ENCODE assay signal across 2 cellular contexts in the genomic region with DNA sequence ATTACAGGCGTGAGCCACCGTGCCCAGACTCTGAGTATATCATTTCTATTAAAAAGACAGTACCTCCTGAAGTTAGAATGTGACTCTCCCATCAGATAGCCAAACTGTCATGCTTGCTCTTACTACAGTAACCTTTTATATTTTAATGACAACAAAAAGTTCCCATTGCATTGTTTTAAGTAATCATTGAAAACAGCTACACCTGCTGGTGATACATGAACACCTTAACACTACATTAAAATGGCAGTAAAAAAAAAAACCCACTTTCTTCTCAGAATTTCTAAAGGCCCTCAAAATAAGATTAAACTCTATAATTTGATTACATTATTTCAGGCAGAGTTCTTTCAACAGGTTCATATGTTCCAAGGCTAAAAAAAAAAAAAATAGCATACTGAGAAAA.
TF ChIP-seq lines count a peak whose summit lies in the region.

No MANE protein-coding gene starts in this region.

TF ChIP-seq in liver, 16 proteins besides CTCF, POLR2A, EP300 and RAD21 (continued from another document):
- TF ChIP-seq, protein P1, sequence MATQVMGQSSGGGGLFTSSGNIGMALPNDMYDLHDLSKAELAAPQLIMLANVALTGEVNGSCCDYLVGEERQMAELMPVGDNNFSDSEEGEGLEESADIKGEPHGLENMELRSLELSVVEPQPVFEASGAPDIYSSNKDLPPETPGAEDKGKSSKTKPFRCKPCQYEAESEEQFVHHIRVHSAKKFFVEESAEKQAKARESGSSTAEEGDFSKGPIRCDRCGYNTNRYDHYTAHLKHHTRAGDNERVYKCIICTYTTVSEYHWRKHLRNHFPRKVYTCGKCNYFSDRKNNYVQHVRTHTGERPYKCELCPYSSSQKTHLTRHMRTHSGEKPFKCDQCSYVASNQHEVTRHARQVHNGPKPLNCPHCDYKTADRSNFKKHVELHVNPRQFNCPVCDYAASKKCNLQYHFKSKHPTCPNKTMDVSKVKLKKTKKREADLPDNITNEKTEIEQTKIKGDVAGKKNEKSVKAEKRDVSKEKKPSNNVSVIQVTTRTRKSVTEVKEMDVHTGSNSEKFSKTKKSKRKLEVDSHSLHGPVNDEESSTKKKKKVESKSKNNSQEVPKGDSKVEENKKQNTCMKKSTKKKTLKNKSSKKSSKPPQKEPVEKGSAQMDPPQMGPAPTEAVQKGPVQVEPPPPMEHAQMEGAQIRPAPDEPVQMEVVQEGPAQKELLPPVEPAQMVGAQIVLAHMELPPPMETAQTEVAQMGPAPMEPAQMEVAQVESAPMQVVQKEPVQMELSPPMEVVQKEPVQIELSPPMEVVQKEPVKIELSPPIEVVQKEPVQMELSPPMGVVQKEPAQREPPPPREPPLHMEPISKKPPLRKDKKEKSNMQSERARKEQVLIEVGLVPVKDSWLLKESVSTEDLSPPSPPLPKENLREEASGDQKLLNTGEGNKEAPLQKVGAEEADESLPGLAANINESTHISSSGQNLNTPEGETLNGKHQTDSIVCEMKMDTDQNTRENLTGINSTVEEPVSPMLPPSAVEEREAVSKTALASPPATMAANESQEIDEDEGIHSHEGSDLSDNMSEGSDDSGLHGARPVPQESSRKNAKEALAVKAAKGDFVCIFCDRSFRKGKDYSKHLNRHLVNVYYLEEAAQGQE (IDR thresholded peaks at IDR 0.05), result no peak
- TF ChIP-seq EGR1 (IDR thresholded peaks at IDR 0.05; ENCODE audit: low read depth in 2 of 2), result no peak
- no peak for TF ChIP-seq ZBTB33 (IDR thresholded peaks at IDR 0.05)
- TF ChIP-seq FOXA1 (IDR thresholded peaks at IDR 0.05), result no peak
- no peak for TF ChIP-seq ATF3 (IDR thresholded peaks at IDR 0.05)
- TF ChIP-seq NR2F2 (IDR thresholded peaks at IDR 0.05), result no peak
- TF ChIP-seq JUND (IDR thresholded peaks at IDR 0.05), result no peak
- TF ChIP-seq RXRA (IDR thresholded peaks at IDR 0.05), result no peak
- TF ChIP-seq YY1 (IDR thresholded peaks at IDR 0.05), result no peak
- no peak for TF ChIP-seq HNF4A (conservative IDR thresholded peaks at IDR 0.05)
- TF ChIP-seq FOXA2 (IDR thresholded peaks at IDR 0.05), result no peak

TF ChIP-seq in HepG2, 621 proteins besides CTCF, POLR2A, EP300 and RAD21 (continued from another document):
- TF ChIP-seq TRAFD1 (CRISPR knock-in tag; IDR thresholded peaks at IDR 0.05; ENCODE audit: borderline replicate concordance) (no peak), TEF (CRISPR knock-in tag; IDR thresholded peaks at IDR 0.05) (no peak), LBX2 (CRISPR knock-in tag; IDR thresholded peaks at IDR 0.05; ENCODE audit: borderline replicate concordance) (no peak), ZNF20 (CRISPR knock-in tag; IDR thresholded peaks at IDR 0.05) (no peak), ZXDC (CRISPR knock-in tag; IDR thresholded peaks at IDR 0.05) (no peak), ZMYM2 (CRISPR knock-in tag; IDR thresholded peaks at IDR 0.05) (no peak), THAP7 (CRISPR knock-in tag; IDR thresholded peaks at IDR 0.05) (no peak), ETV6 (CRISPR knock-in tag; conservative IDR thresholded peaks at IDR 0.05) (no peak), NR1H2 (CRISPR knock-in tag; IDR thresholded peaks at IDR 0.05; ENCODE audit: borderline replicate concordance, low read depth) (no peak), HINFP (CRISPR knock-in tag; IDR thresholded peaks at IDR 0.05; ENCODE audit: low read depth) (no peak), SP5 (CRISPR knock-in tag; IDR thresholded peaks at IDR 0.05; ENCODE audit: borderline replicate concordance, low read depth) (no peak)
- TF ChIP-seq, protein P2, sequence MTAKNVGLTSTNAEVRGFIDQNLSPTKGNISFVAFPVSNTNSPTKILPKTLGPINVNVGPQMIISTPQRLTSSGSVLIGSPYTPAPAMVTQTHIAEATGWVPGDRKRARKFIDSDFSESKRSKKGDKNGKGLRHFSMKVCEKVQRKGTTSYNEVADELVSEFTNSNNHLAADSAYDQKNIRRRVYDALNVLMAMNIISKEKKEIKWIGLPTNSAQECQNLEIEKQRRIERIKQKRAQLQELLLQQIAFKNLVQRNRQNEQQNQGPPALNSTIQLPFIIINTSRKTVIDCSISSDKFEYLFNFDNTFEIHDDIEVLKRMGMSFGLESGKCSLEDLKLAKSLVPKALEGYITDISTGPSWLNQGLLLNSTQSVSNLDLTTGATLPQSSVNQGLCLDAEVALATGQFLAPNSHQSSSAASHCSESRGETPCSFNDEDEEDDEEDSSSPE (CRISPR knock-in tag; IDR thresholded peaks at IDR 0.05), result no peak
- TF ChIP-seq, protein P3, sequence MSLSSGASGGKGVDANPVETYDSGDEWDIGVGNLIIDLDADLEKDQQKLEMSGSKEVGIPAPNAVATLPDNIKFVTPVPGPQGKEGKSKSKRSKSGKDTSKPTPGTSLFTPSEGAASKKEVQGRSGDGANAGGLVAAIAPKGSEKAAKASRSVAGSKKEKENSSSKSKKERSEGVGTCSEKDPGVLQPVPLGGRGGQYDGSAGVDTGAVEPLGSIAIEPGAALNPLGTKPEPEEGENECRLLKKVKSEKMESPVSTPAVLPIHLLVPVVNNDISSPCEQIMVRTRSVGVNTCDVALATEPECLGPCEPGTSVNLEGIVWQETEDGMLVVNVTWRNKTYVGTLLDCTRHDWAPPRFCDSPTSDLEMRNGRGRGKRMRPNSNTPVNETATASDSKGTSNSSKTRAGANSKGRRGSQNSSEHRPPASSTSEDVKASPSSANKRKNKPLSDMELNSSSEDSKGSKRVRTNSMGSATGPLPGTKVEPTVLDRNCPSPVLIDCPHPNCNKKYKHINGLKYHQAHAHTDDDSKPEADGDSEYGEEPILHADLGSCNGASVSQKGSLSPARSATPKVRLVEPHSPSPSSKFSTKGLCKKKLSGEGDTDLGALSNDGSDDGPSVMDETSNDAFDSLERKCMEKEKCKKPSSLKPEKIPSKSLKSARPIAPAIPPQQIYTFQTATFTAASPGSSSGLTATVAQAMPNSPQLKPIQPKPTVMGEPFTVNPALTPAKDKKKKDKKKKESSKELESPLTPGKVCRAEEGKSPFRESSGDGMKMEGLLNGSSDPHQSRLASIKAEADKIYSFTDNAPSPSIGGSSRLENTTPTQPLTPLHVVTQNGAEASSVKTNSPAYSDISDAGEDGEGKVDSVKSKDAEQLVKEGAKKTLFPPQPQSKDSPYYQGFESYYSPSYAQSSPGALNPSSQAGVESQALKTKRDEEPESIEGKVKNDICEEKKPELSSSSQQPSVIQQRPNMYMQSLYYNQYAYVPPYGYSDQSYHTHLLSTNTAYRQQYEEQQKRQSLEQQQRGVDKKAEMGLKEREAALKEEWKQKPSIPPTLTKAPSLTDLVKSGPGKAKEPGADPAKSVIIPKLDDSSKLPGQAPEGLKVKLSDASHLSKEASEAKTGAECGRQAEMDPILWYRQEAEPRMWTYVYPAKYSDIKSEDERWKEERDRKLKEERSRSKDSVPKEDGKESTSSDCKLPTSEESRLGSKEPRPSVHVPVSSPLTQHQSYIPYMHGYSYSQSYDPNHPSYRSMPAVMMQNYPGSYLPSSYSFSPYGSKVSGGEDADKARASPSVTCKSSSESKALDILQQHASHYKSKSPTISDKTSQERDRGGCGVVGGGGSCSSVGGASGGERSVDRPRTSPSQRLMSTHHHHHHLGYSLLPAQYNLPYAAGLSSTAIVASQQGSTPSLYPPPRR (CRISPR knock-in tag; IDR thresholded peaks at IDR 0.05; ENCODE audit: borderline replicate concordance), result no peak
TF ChIP-seq in HepG2: peak in this region for 0.
